Comparison of ENCODE assay signal across 1 cellular context in the genomic region with DNA sequence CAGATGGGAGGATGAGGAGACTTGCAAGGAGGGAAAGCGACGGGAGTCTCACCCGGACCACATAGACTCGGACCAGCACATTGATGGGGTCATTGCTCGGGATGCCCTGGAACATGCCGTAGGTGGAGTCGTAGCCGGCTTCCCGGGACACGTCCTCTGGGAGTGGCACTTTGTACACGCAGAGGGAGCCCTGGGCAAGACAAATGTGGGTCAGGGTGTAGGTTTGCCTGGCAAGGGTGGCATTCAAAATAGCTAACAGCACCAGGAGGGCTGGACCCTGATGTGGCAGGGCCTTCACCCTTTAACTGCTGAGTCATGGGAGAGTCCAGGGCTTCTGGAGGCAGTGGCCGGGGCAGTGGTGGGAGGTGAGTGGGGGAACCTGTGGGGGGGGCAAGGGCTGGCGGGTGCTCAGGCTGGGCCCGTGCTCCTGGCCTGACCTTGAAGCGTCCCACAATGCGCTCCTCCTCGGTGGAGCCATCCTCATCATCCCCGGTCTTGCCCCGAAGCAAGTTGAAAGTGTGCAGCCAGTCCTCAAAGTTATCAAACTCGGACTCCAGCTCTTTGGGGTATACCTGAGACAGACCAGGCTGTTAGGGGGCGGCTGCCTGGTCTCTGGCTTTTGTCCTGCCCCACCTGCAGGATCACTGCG.
A peak's percentile ranks its signal among the peaks of the same experiment; 100 is the strongest.
TF ChIP-seq lines count a peak whose summit lies in the region.

No MANE protein-coding gene starts in this region.

TF ChIP-seq in HepG2, 621 proteins besides CTCF, POLR2A, EP300 and RAD21 (continued from another document):
- no peak for TF ChIP-seq ZNF510 (CRISPR knock-in tag; IDR thresholded peaks at IDR 0.05; ENCODE audit: low read depth)
- TF ChIP-seq PAX8 (CRISPR knock-in tag; IDR thresholded peaks at IDR 0.05; ENCODE audit: borderline replicate concordance) = no peak
- TF ChIP-seq, protein P1, sequence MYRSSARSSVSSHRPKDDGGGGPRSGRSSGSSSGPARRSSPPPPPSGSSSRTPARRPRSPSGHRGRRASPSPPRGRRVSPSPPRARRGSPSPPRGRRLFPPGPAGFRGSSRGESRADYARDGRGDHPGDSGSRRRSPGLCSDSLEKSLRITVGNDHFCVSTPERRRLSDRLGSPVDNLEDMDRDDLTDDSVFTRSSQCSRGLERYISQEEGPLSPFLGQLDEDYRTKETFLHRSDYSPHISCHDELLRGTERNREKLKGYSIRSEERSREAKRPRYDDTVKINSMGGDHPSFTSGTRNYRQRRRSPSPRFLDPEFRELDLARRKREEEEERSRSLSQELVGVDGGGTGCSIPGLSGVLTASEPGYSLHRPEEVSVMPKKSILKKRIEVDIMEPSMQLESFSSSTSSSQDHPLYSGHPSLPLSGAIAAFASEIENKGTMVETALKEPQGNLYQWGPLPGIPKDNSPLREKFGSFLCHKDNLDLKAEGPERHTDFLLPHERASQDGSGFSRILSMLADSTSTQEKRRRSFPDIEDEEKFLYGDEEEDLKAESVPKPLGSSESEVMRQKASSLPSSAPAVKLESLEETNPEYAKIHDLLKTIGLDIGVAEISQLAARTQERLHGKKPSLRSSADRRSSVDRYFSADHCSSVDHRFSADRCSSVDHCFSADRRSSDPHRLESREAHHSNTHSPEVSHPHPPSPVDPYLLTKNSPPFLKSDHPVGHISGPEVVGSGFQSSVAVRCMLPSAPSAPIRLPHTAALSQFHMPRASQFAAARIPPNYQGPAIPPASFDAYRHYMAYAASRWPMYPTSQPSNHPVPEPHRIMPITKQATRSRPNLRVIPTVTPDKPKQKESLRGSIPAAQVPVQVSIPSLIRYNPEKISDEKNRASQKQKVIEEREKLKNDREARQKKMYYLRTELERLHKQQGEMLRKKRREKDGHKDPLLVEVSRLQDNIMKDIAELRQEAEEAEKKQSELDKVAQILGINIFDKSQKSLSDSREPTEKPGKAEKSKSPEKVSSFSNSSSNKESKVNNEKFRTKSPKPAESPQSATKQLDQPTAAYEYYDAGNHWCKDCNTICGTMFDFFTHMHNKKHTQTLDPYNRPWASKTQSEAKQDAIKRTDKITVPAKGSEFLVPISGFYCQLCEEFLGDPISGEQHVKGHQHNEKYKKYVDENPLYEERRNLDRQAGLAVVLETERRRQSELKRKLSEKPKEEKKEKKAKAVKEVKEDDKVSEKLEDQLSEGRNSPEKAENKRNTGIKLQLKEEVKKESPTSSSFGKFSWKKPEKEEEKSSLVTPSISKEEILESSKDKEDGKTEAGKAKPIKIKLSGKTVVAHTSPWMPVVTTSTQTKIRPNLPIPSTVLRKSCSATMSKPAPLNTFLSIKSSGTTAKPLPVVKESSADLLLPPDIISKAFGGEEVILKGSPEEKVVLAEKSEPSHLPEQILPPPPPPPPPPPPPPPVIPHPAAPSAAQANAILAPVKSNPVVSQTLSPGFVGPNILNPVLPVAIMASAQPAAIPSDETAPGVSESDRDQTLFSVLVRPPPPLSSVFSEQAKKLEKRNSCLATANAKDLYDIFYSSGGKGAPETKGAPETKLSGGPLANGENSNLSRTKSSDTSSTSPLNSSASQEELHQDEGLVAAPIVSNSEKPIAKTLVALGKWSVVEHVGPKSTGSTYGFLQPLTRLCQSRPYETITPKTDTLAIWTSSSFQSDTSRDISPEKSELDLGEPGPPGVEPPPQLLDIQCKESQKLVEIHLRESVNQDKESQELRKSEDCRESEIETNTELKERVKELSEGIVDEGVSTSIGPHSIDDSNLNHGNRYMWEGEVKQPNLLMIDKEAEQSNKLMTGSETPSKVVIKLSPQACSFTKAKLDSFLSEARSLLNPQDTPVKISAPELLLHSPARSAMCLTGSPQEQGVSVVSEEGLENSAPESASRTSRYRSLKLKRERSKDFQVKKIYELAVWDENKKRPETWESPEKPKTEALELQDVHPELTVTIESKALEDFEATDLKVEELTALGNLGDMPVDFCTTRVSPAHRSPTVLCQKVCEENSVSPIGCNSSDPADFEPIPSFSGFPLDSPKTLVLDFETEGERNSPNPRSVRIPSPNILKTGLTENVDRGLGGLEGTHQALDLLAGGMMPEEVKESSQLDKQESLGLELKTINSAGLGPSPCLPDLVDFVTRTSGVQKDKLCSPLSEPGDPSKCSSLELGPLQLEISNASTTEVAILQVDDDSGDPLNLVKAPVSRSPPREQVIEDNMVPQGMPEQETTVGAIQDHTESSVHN (CRISPR knock-in tag; IDR thresholded peaks at IDR 0.05) = no peak
- no peak for TF ChIP-seq ZNF337 (CRISPR knock-in tag; IDR thresholded peaks at IDR 0.05; ENCODE audit: borderline replicate concordance, low read depth)
- TF ChIP-seq ZC3H13 (CRISPR knock-in tag; IDR thresholded peaks at IDR 0.05) = no peak
- TF ChIP-seq, protein P2, sequence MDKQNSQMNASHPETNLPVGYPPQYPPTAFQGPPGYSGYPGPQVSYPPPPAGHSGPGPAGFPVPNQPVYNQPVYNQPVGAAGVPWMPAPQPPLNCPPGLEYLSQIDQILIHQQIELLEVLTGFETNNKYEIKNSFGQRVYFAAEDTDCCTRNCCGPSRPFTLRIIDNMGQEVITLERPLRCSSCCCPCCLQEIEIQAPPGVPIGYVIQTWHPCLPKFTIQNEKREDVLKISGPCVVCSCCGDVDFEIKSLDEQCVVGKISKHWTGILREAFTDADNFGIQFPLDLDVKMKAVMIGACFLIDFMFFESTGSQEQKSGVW (CRISPR knock-in tag; IDR thresholded peaks at IDR 0.05; ENCODE audit: borderline replicate concordance) = no peak
- TF ChIP-seq SYNCRIP (IDR thresholded peaks at IDR 0.05; ENCODE audit: insufficient read depth, low read depth, low read length) = no peak
- no peak for TF ChIP-seq HDAC2 (CRISPR knock-in tag; IDR thresholded peaks at IDR 0.05)
- TF ChIP-seq SRF (IDR thresholded peaks at IDR 0.05; ENCODE audit: low read depth, low read length) = no peak
- no peak for TF ChIP-seq CHD2 (IDR thresholded peaks at IDR 0.05; ENCODE audit: low read depth, low read length)
- no peak for TF ChIP-seq RORA (CRISPR knock-in tag; IDR thresholded peaks at IDR 0.05)
- TF ChIP-seq HIC2 (CRISPR knock-in tag; IDR thresholded peaks at IDR 0.05; ENCODE audit: low read depth) = 0 out of 2 replicates have a peak, but pooled peaks have one; percentile 55
- no peak for TF ChIP-seq ZFY (CRISPR knock-in tag; IDR thresholded peaks at IDR 0.05)
- no peak for TF ChIP-seq ATM (IDR thresholded peaks at IDR 0.05; ENCODE audit: borderline replicate concordance)
- TF ChIP-seq IKZF1 (IDR thresholded peaks at IDR 0.05) = no peak
- TF ChIP-seq ZNF331 (CRISPR knock-in tag; IDR thresholded peaks at IDR 0.05) = no peak
- TF ChIP-seq MLLT10 (CRISPR knock-in tag; IDR thresholded peaks at IDR 0.05) = no peak
- TF ChIP-seq ZNF275 (CRISPR knock-in tag; IDR thresholded peaks at IDR 0.05; ENCODE audit: borderline replicate concordance) = no peak
- TF ChIP-seq KLF13 (CRISPR knock-in tag; IDR thresholded peaks at IDR 0.05) = no peak
- TF ChIP-seq HMG20A (CRISPR knock-in tag; IDR thresholded peaks at IDR 0.05; ENCODE audit: borderline replicate concordance) = no peak
- no peak for TF ChIP-seq YEATS2 (CRISPR knock-in tag; IDR thresholded peaks at IDR 0.05; ENCODE audit: borderline replicate concordance)
- peak; percentile 60 for TF ChIP-seq MAFF (IDR thresholded peaks at IDR 0.05; ENCODE audit: low read depth, low read length)
- no peak for TF ChIP-seq PHF20 (CRISPR knock-in tag; IDR thresholded peaks at IDR 0.05)
- TF ChIP-seq NFE2L2 (IDR thresholded peaks at IDR 0.05; ENCODE audit: low read length) = peak; percentile 95
- no peak for TF ChIP-seq RFXAP (CRISPR knock-in tag; IDR thresholded peaks at IDR 0.05; ENCODE audit: borderline replicate concordance)
- no peak for TF ChIP-seq ZNF790 (CRISPR knock-in tag; IDR thresholded peaks at IDR 0.05; ENCODE audit: borderline replicate concordance)
- TF ChIP-seq, protein P3, sequence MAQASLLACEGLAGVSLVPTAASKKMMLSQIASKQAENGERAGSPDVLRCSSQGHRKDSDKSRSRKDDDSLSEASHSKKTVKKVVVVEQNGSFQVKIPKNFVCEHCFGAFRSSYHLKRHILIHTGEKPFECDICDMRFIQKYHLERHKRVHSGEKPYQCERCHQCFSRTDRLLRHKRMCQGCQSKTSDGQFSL (CRISPR knock-in tag; IDR thresholded peaks at IDR 0.05) = 0 out of 2 replicates have a peak, but pooled peaks have one; percentile 28
- no peak for TF ChIP-seq HOXA3 (CRISPR knock-in tag; IDR thresholded peaks at IDR 0.05)
- TF ChIP-seq MAFK (conservative IDR thresholded peaks at IDR 0.05 in 1 of 2, IDR thresholded peaks at IDR 0.05 in 1 of 2; ENCODE audit: low read length in 2 of 2) = peak; percentile 68 to 83
- TF ChIP-seq CREM (IDR thresholded peaks at IDR 0.05) = no peak
- TF ChIP-seq CREM (CRISPR knock-in tag; IDR thresholded peaks at IDR 0.05) = no peak
- no peak for TF ChIP-seq ZNF800 (CRISPR knock-in tag; IDR thresholded peaks at IDR 0.05)
- peak; percentile 73; the same call in 1 of the 2 replicates for TF ChIP-seq NFE2 (CRISPR knock-in tag; IDR thresholded peaks at IDR 0.05)
- TF ChIP-seq SUZ12 (IDR thresholded peaks at IDR 0.05; ENCODE audit: low read depth, low read length) = no peak
- no peak for TF ChIP-seq NFE2L1 (CRISPR knock-in tag; IDR thresholded peaks at IDR 0.05; ENCODE audit: borderline replicate concordance)
- no peak for TF ChIP-seq THAP9 (CRISPR knock-in tag; IDR thresholded peaks at IDR 0.05; ENCODE audit: borderline replicate concordance)
- no peak for TF ChIP-seq MAZ (IDR thresholded peaks at IDR 0.05; ENCODE audit: borderline replicate concordance, low read depth, low read length)
- TF ChIP-seq MAZ (CRISPR knock-in tag; IDR thresholded peaks at IDR 0.05; ENCODE audit: low read depth) = no peak
- TF ChIP-seq HNRNPL (IDR thresholded peaks at IDR 0.05; ENCODE audit: low read depth, low read length) = 0 out of 2 replicates have a peak, but pooled peaks have one; percentile 35
- TF ChIP-seq ZSCAN20 (CRISPR knock-in tag; IDR thresholded peaks at IDR 0.05; ENCODE audit: borderline replicate concordance) = no peak
- TF ChIP-seq, protein P4, sequence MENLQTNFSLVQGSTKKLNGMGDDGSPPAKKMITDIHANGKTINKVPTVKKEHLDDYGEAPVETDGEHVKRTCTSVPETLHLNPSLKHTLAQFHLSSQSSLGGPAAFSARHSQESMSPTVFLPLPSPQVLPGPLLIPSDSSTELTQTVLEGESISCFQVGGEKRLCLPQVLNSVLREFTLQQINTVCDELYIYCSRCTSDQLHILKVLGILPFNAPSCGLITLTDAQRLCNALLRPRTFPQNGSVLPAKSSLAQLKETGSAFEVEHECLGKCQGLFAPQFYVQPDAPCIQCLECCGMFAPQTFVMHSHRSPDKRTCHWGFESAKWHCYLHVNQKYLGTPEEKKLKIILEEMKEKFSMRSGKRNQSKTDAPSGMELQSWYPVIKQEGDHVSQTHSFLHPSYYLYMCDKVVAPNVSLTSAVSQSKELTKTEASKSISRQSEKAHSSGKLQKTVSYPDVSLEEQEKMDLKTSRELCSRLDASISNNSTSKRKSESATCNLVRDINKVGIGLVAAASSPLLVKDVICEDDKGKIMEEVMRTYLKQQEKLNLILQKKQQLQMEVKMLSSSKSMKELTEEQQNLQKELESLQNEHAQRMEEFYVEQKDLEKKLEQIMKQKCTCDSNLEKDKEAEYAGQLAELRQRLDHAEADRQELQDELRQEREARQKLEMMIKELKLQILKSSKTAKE (CRISPR knock-in tag; IDR thresholded peaks at IDR 0.05; ENCODE audit: borderline replicate concordance) = no peak
- no peak for TF ChIP-seq MYC (CRISPR knock-in tag; IDR thresholded peaks at IDR 0.05; ENCODE audit: borderline replicate concordance)
